ENCODE assay signal across 8 cellular contexts in the genomic region with DNA sequence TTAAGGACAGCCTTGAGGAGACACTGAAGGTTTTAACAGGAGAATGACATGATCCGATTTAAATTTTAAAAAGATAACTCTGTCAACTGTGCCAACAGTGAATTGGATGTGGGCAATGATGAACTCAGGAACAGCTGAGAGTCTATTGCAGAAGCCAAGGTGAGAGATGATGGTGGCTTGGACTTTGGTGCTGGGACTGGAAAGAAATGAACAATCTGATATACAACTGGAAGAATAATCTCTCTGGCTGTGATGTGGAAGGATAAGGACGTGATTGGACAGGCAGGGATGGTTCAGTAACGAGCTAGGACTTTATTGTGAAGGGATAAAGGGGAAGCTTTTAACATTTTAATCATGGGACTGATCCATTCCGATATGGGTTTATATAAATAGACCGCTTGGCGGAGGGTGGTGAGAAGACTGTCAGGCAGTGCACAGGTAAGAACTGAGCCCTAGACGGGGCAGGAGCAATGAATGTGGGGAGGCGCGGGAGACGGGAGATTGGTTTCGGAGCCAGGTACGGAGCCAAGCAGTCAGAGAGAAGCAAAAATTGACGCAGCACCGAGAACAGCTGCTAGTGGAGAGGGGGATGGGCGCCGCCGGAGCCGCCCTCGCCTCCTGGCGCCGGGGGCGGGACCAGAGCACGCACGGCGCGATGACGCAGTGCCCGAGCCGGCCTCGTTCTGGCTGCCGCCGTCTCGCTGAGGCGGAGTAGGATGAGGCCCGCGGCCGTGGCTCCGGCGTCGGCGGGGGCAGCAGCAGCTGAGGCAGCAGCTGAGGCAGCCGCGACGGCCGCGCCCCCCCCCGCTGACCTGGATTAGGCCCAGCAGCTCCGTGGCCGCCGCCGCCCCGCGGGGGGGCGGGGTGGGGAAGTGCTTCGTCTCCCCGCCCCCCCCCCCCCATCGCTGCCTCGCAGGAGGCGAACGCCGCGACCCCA. TPM values are rescaled to one million over a fixed set of nuclear protein-coding genes. Genes with fewer than 3 reads are reported as not detected.
DNase-seq lines count a peak whose midpoint lies in the region; ATAC-seq and TF ChIP-seq lines count a peak whose summit lies in the region.

A gene with protein sequence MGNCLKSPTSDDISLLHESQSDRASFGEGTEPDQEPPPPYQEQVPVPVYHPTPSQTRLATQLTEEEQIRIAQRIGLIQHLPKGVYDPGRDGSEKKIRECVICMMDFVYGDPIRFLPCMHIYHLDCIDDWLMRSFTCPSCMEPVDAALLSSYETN (plus strand): TSS at position 663 of the 937 bp plus-strand sequence. CDS start 484 bp downstream, outside the sequence.

- H3K9me3 Mint-ChIP-seq in Caco-2 (ENCODE audit: unreplicated experiment) (no peaks in the 10 kb centered on the region), mesothelial cell of epicardium (no peaks in the 10 kb centered on the region)

- peak; percentile 82 to 90 for DNase-seq in Caco-2
- DNase-seq in NT2/D1 (ENCODE audit: low read depth, low spot score): peak; percentile 83
- DNase-seq in activated CD8-positive, alpha-beta memory T cell treated with anti-CD3 and anti-CD28 coated beads, Interleukin-2, amount 50 U/mL, for 4 hours: peak; percentile 94
- DNase-seq in mesothelial cell of epicardium (ENCODE audit: low spot score in 2 of 2, unreplicated experiment in 2 of 2): peak; percentile 90 to 95
- DNase-seq in stimulated activated CD8-positive, alpha-beta memory T cell treated with anti-CD3 and anti-CD28 coated beads, Interleukin-15, amount 100 ng/mL, for 4 hours (ENCODE audit: low read depth in 2 of 2): peak; percentile 79 to 88

- in situ Hi-C loops in endometrial microvascular endothelial cells (cut with HindIII; ENCODE audit: inconsistent ontology term, low pct_unique_long_range_greater_than_20kb, low sequenced_read_pairs): no loop called here

- H3K4me3 Mint-ChIP-seq in Caco-2 (ENCODE audit: unreplicated experiment) (no peak within 1 kb of the TSS), mesothelial cell of epicardium (peak within 1 kb of the TSS; percentile 90)

- H3K4me1 ChIP-seq in Caco-2: no peaks in the 10 kb centered on the region
- H3K4me1 ChIP-seq in HUES48 (ENCODE audit: control insufficient read depth, insufficient read depth, low read length): peaks cover 25% of the 10 kb centered on the region
- H3K4me1 ChIP-seq in NT2/D1 (ENCODE audit: insufficient read depth, insufficient read length): peaks cover 6% of the 10 kb centered on the region

- peaks cover 19% of the 10 kb centered on the region for H3K4me1 Mint-ChIP-seq in Caco-2 (ENCODE audit: low read depth, unreplicated experiment)
- peaks cover 27% of the 10 kb centered on the region for H3K4me1 Mint-ChIP-seq in mesothelial cell of epicardium

- H3K27me3 ChIP-seq in Caco-2 (replicated peaks; ENCODE audit: control insufficient read depth, insufficient read depth, low read length) (no peaks in the 10 kb centered on the region), HUES48 (ENCODE audit: control insufficient read depth, insufficient read depth, low read length) (peaks cover 8% of the 10 kb centered on the region; the same call in 1 of the 2 replicates), NT2/D1 (ENCODE audit: insufficient read depth, insufficient read length) (peaks cover 13% of the 10 kb centered on the region)

- no peaks in the 10 kb centered on the region for H3K36me3 ChIP-seq in Caco-2 (ENCODE audit: control insufficient read depth, insufficient read depth, low read length)
- H3K36me3 ChIP-seq in HUES48 (ENCODE audit: control insufficient read depth, insufficient read depth, low read length): no peaks in the 10 kb centered on the region
- peaks cover 10% of the 10 kb centered on the region for H3K36me3 ChIP-seq in NT2/D1 (ENCODE audit: insufficient read depth, insufficient read length, low read length)

- ATAC-seq in GM21390 (IDR thresholded peaks at IDR 0.05; ENCODE audit: unreplicated experiment): peak; percentile 79

- TF ChIP-seq CTCF in Caco-2 (IDR thresholded peaks at IDR 0.05; ENCODE audit: insufficient read depth in 1 of 2, low read depth in 1 of 2, low read length in 1 of 2, severe bottlenecking in 1 of 2, unreplicated experiment in 1 of 2) (no peak), mesothelial cell of epicardium (IDR thresholded peaks at IDR 0.05; ENCODE audit: unreplicated experiment) (no peak)

- H3K36me3 Mint-ChIP-seq in Caco-2 (ENCODE audit: insufficient read depth, unreplicated experiment) (no peaks in the 10 kb centered on the region), mesothelial cell of epicardium (no peaks in the 10 kb centered on the region)

- H3K27ac ChIP-seq in HUES48 (ENCODE audit: low read depth, low read length): peak within 1 kb of the TSS; percentile 81

- POLR2A ChIA-PET in Caco-2 (lab: Charles Lee): interaction anchor here (0.5 to 0.6 kb wide), 2 partner anchors 14 to 15 kb away, joined by 3 read pairs; no protein-coding TSS in a partner anchor

- no peaks in the 10 kb centered on the region for H3K27me3 Mint-ChIP-seq in Caco-2 (ENCODE audit: insufficient read depth, unreplicated experiment)
- no peaks in the 10 kb centered on the region for H3K27me3 Mint-ChIP-seq in mesothelial cell of epicardium (ENCODE audit: low read depth)

- H3K4me3 ChIP-seq in Caco-2 (ENCODE audit: low read depth, low read length) (peak within 1 kb of the TSS; percentile 69), HUES48 (ENCODE audit: low read depth, low read length) (peak within 1 kb of the TSS; percentile 99), NT2/D1 (ENCODE audit: insufficient read length, low read depth) (peak within 1 kb of the TSS; percentile 92)

- CTCF ChIA-PET in Caco-2 (lab: Charles Lee): interaction anchor here (0.5 to 1.3 kb wide), 5 partner anchors 19 to 363 kb away, joined by 3 to 5 read pairs (median 3); no protein-coding TSS in a partner anchor

- H3K9me3 ChIP-seq in Caco-2 (no peaks in the 10 kb centered on the region), HUES48 (ENCODE audit: control insufficient read depth, insufficient read depth, low read length) (no peaks in the 10 kb centered on the region), NT2/D1 (ENCODE audit: insufficient read depth, low read length) (no peaks in the 10 kb centered on the region)

- H3K27ac Mint-ChIP-seq in Caco-2 (ENCODE audit: unreplicated experiment) (peak within 1 kb of the TSS; percentile 89), mesothelial cell of epicardium (peak within 1 kb of the TSS; percentile 99)

- intact Hi-C loops in Caco-2 (cut with micrococcal nuclease; ENCODE audit: unreplicated experiment): no loop called here

- H3K9ac ChIP-seq in HUES48 (ENCODE audit: low read depth, low read length) (peak within 1 kb of the TSS; percentile 81), NT2/D1 (ENCODE audit: insufficient read length, low read depth) (peak within 1 kb of the TSS; percentile 98)

- TSS peak; percentile 82 for BruUV-seq in Caco-2 (replicated peaks; lab: Mats Ljungman, UMichigan)

RNA-seq across cellular contexts. Expression of the gene that starts here (rescaled TPM):
- 40.3 and 44.1 TPM in 2 replicates for total RNA-seq in Caco-2 (2022)
- 69.9 TPM for total RNA-seq in endometrial microvascular endothelial cells (ENCODE audit: inconsistent ontology term)
- 68.5 to 76.7 TPM (median 71.2 TPM) in 3 replicates for total RNA-seq in mesothelial cell of epicardium

Comparison
In these comparisons a context has a peak if more than half of its experiments do, and no peak if none do; other contexts are left out.
1. Peak in every context shown above with its lines: DNase-seq, ATAC-seq, H3K4me3 ChIP-seq and H3K27ac ChIP-seq.